Comparison of ENCODE assay signal across 13 cellular contexts in genomic region chr20:33796263-33796906, GRCh38. TPM values are rescaled to one million over a fixed set of nuclear protein-coding genes. Genes with fewer than 3 reads are reported as not detected.
A peak's percentile ranks its signal among the peaks of the same experiment; 100 is the strongest.
DNase-seq lines count a peak whose midpoint lies in the region; ATAC-seq and TF ChIP-seq lines count a peak whose summit lies in the region.
"Had no signal": no experiment of that assay in that cellular context is flagged by ENCODE, and none has a peak within 500 bp of the region (broad histone marks: within the 10 kb centered on the region; RNA-seq: fewer than 3 reads in every experiment).

No MANE protein-coding gene starts in this region.

- H3K4me1 ChIP-seq in RWPE2 (ENCODE audit: insufficient read depth, poor library complexity, severe bottlenecking) = peaks cover 8% of the 10 kb centered on the region
- H3K4me1 ChIP-seq in lung (ENCODE audit: control insufficient read depth in 2 of 2, insufficient read depth in 2 of 2, low read length in 2 of 2) = peaks cover 0 to 11% of the 10 kb centered on the region in 2 donors
- peaks cover 0 to 11% of the 10 kb centered on the region in 2 donors for H3K4me1 ChIP-seq in right atrium auricular region

- 53 to 75% methylated on average over 9 of the region's 9 CpGs for WGBS in lung, 2 donors

- no peak overlapping the region for H3K27ac Mint-ChIP-seq in MCF 10A (ENCODE audit: low read depth, unreplicated experiment)

- CTCF ChIA-PET in MCF 10A (lab: Yijun Ruan, JAX) = no interaction called here

- no peaks in the 10 kb centered on the region for H3K4me1 Mint-ChIP-seq in MCF 10A (ENCODE audit: insufficient read depth, unreplicated experiment)

- H3K4me3 ChIP-seq in RWPE2 (ENCODE audit: severe bottlenecking) (no peak overlapping the region), lung (no peak overlapping the region), right atrium auricular region (no peak overlapping the region)
- H3K4me3 ChIP-seq: heart right ventricle had no signal

- ATAC-seq in RWPE2 (ENCODE audit: low read depth) = peak; percentile 43
- ATAC-seq in lung (ENCODE audit: insufficient read depth, low FRiP score) = no peak
- no peak for ATAC-seq in GM19023 (IDR thresholded peaks at IDR 0.05; ENCODE audit: unreplicated experiment)
- ATAC-seq: effector memory CD8-positive, alpha-beta T cell; heart right ventricle had no signal

- H3K27me3 ChIP-seq in RWPE2 (ENCODE audit: insufficient read depth, poor library complexity, severe bottlenecking) (no peaks in the 10 kb centered on the region), lung (ENCODE audit: control insufficient read depth, insufficient read depth) (no peaks in the 10 kb centered on the region), right atrium auricular region (no peaks in the 10 kb centered on the region)
- H3K27me3 ChIP-seq: heart right ventricle had no signal

- H3K36me3 Mint-ChIP-seq in MCF 10A (ENCODE audit: insufficient read depth, unreplicated experiment) = peaks cover 4% of the 10 kb centered on the region

- no peaks in the 10 kb centered on the region for H3K36me3 ChIP-seq in RWPE2 (ENCODE audit: low read depth)
- H3K36me3 ChIP-seq in lung (ENCODE audit: control insufficient read depth in 2 of 2, insufficient read depth in 2 of 2, low read length in 2 of 2) = peaks cover 0 to under 1% of the 10 kb centered on the region in 2 donors
- no peaks in the 10 kb centered on the region for H3K36me3 ChIP-seq in right atrium auricular region

- POLR2A ChIA-PET in MCF 10A (lab: Yijun Ruan, JAX) = interaction anchor here (1.1 kb wide), 1 partner anchor 15 kb away, joined by 3 read pairs; the partner anchor contains the start of gene CHMP4B

- H3K9me3 ChIP-seq in RWPE2 (ENCODE audit: severe bottlenecking) (no peaks in the 10 kb centered on the region), lung (ENCODE audit: control insufficient read depth in 2 of 2, insufficient read depth in 1 of 2, low read length in 1 of 2) (no peaks in the 10 kb centered on the region), right atrium auricular region (no peaks in the 10 kb centered on the region)

- H3K4me3 Mint-ChIP-seq in MCF 10A (ENCODE audit: unreplicated experiment) = no peak overlapping the region
- H3K4me3 Mint-ChIP-seq: effector memory CD8-positive, alpha-beta T cell had no signal

- BruUV-seq in MCF 10A (replicated peaks; lab: Mats Ljungman, UMichigan) = no TSS peak

- H3K9me3 Mint-ChIP-seq in MCF 10A (ENCODE audit: unreplicated experiment) = no peaks in the 10 kb centered on the region
- H3K9me3 Mint-ChIP-seq: effector memory CD8-positive, alpha-beta T cell had no signal

- intact Hi-C loops in MCF 10A (cut with micrococcal nuclease) = no loop called here

- DNase-seq in T47D (ENCODE audit: low read depth in 1 of 2, low spot score in 1 of 2) = peak; percentile 85 to 97
- no peak for DNase-seq in MCF 10A (ENCODE audit: unreplicated experiment)
- DNase-seq in RWPE2 (ENCODE audit: low spot score) = no peak
- DNase-seq in lung (ENCODE audit: low spot score) = peak; percentile 63
- no peak for DNase-seq in right atrium auricular region (ENCODE audit: low spot score)
- no peak for DNase-seq in activated CD4-positive, alpha-beta T cell treated with anti-CD3 and anti-CD28 coated beads, Interleukin-2, amount 50 U/mL, for 4 hours
- no peak for DNase-seq in kidney glomerular epithelial cell (lab: John Stamatoyannopoulos, UW)
- DNase-seq: amygdala; effector memory CD8-positive, alpha-beta T cell; heart right ventricle; MV-4-11; retina had no signal

- TF ChIP-seq CTCF in MCF 10A (IDR thresholded peaks at IDR 0.05; ENCODE audit: unreplicated experiment) = no peak
- no peak for TF ChIP-seq CTCF in RWPE2 (IDR thresholded peaks at IDR 0.05; ENCODE audit: poor library complexity, severe bottlenecking)
- TF ChIP-seq CTCF in lung (IDR thresholded peaks at IDR 0.05; ENCODE audit: control extremely low read depth, extremely low read depth) = no peak
- TF ChIP-seq CTCF in right atrium auricular region (IDR thresholded peaks at IDR 0.05) = no peak

- in situ Hi-C loops in T47D (cut with HindIII; ENCODE audit: low pct_unique_long_range_greater_than_20kb, low sequenced_read_pairs) = no loop called here

- H3K27ac ChIP-seq in RWPE2 (ENCODE audit: poor library complexity, severe bottlenecking) (no peak overlapping the region), lung (ENCODE audit: low read depth in 1 of 2, low read length in 1 of 2) (peak overlapping the region in 1 of 2 donors; percentile 43), right atrium auricular region (no peak overlapping the region)

- no peaks in the 10 kb centered on the region for H3K27me3 Mint-ChIP-seq in MCF 10A (ENCODE audit: insufficient read depth, unreplicated experiment)
- H3K27me3 Mint-ChIP-seq: effector memory CD8-positive, alpha-beta T cell had no signal

RNA-seq across cellular contexts. Expression of gene CHMP4B, which starts 14.8 kb away (rescaled TPM):
- total RNA-seq in MCF 10A (2022) (77.6 and 95.2 TPM in 2 replicates), lung (10 to 100 TPM; 91.6 to 93.6 TPM), right atrium auricular region (10 to 100 TPM; 57.0 to 79.5 TPM)
- polyA plus RNA-seq in lung = 100 to 1,000 TPM; 147 to 162 TPM

Comparison
In these comparisons a context has a peak if more than half of its experiments do, and no peak if none do; other contexts are left out.
1. DNase-seq: peak in T47D (2 of 2) and lung (single experiment); none in MCF 10A (single experiment), RWPE2 (single experiment), right atrium auricular region (single experiment), activated CD4-positive, alpha-beta T cell treated with anti-CD3 and anti-CD28 coated beads, Interleukin-2, amount 50 U/mL, for 4 hours (0 of 2) and kidney glomerular epithelial cell (single experiment).